10 cellular contexts compared by ENCODE assay signal in the genomic region with DNA sequence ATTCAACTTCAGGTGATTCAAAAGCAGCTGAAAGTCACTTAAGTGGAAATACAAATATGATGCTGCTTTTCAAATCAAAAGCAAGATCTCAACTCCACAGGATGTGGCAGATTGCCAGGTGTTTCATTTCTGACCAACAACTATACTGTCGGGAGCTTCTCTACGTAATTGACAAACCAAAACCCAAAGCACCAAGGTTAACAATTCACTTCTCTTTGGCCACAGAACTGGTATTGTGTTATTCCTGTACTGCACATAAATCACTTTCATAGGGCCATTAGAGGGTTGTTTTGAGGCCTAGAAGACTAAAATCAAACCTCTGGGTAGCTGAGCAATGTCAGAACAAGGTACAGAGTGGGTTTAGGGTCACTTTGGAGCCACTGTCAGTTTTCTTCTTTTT.
DNase-seq lines count a peak whose midpoint lies in the region; ATAC-seq and TF ChIP-seq lines count a peak whose summit lies in the region.
"Had no signal": no experiment of that assay in that cellular context is flagged by ENCODE, and none has a peak within 500 bp of the region (broad histone marks: within the 10 kb centered on the region; RNA-seq: fewer than 3 reads in every experiment).

No MANE protein-coding gene starts in this region.

- intact Hi-C loops in thyroid gland (cut with DNase I): no loop called here

- TF ChIP-seq POLR2A in thyroid gland (IDR thresholded peaks at IDR 0.05): no peak

- H3K27ac ChIP-seq in thyroid gland: no peak overlapping the region

- no peaks in the 10 kb centered on the region for H3K4me1 ChIP-seq in thyroid gland

- no peak overlapping the region for H3K4me3 ChIP-seq in thyroid gland (replicated peaks in 1 of 3)

- DNase-seq in DMS53 treated with DMSO at 0.1 percent for 48 hours (lab: John Stamatoyannopoulos, UW; ENCODE audit: unreplicated experiment) (peak; percentile 93), RPMI8226 (peak; percentile 86), COLO829 (ENCODE audit: low spot score) (no peak), thyroid gland (no peak), D341Med (ENCODE audit: low spot score) (no peak)
- DNase-seq: activated naive CD8-positive, alpha-beta T cell treated with anti-CD3 and anti-CD28 coated beads, Interleukin-2, amount 10 ng/mL, durations not matched to agents 7 days and 5 days had no signal

- 54 to 61% methylated on average over 2 of the region's 2 CpGs for WGBS in thyroid gland, 2 donors

- TF ChIP-seq CTCF in thyroid gland (IDR thresholded peaks at IDR 0.05): no peak

- H3K27me3 ChIP-seq in thyroid gland: no peaks in the 10 kb centered on the region

- H3K9me3 ChIP-seq in thyroid gland: no peaks in the 10 kb centered on the region

- H3K36me3 ChIP-seq in thyroid gland: no peaks in the 10 kb centered on the region

- peak; percentile 99 for ATAC-seq in GM21367 (IDR thresholded peaks at IDR 0.05; ENCODE audit: unreplicated experiment)
- peak; percentile 98 for ATAC-seq in HG03442 (IDR thresholded peaks at IDR 0.05; ENCODE audit: unreplicated experiment)
- no peak for ATAC-seq in activated CD4-positive, CD25-positive, alpha-beta regulatory T cell treated with anti-CD3 and anti-CD28 coated beads, Interleukin-2, amount 50 U/mL, for 24 hours
- ATAC-seq: left lobe of liver had no signal

Comparison
In these comparisons a context has a peak if more than half of its experiments do, and no peak if none do; other contexts are left out.
1. DNase-seq: peak in DMS53 treated with DMSO at 0.1 percent for 48 hours (single experiment) and RPMI8226 (single experiment); none in COLO829 (single experiment), thyroid gland (0 of 2) and D341Med (single experiment).
2. ATAC-seq: peak in GM21367 (single experiment) and HG03442 (single experiment); none in activated CD4-positive, CD25-positive, alpha-beta regulatory T cell treated with anti-CD3 and anti-CD28 coated beads, Interleukin-2, amount 50 U/mL, for 24 hours (0 of 2).